Comparison of ENCODE assay signal across 13 cellular contexts in the genomic region with DNA sequence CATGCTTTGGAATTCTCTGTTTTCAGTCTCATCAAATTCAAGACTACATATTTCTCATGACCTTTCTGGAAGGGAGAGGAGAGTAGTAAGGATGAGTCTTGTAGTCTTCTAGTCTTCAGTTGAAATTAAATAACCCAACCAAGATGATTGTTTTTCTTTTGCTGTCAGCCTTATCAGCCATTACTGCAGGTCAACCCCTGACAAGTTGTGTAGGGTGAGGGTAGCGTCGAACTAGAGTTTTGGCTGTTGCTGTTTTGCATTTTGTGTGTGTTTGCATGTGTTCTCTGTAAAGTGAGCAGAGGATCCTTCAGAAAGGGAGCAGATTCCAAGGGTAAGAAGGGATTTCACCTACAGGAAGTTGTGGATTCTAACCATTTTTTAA. TPM values are rescaled to one million over a fixed set of nuclear protein-coding genes. Genes with fewer than 3 reads are reported as not detected.
A peak's percentile ranks its signal among the peaks of the same experiment; 100 is the strongest.
DNase-seq lines count a peak whose midpoint lies in the region; ATAC-seq lines count a peak whose summit lies in the region.
"Had no signal": no experiment of that assay in that cellular context is flagged by ENCODE, and none has a peak within 500 bp of the region (broad histone marks: within the 10 kb centered on the region; RNA-seq: fewer than 3 reads in every experiment).

No MANE protein-coding gene starts in this region.

- CTCF ChIA-PET in T-cell (lab: Charles Lee): no interaction called here

- no peak overlapping the region for H3K27ac Mint-ChIP-seq in activated CD4-positive, alpha-beta T cell treated with anti-CD3 and anti-CD28 coated beads, Interleukin-2, amount 10 ng/mL, durations not matched to agents 24 days and 14 days
- no peak overlapping the region for H3K27ac Mint-ChIP-seq in T-cell
- H3K27ac Mint-ChIP-seq: activated CD4-positive, alpha-beta memory T cell treated with anti-CD3 and anti-CD28 coated beads, Interleukin-2, amount 10 ng/mL, durations not matched to agents 7 days and 5 days had no signal

- ATAC-seq in T-cell (replicated peaks in 1 of 4) (peak; percentile 23 to 49 (median 27)), GM21515 (IDR thresholded peaks at IDR 0.05; ENCODE audit: unreplicated experiment) (no peak), GM18498 (IDR thresholded peaks at IDR 0.05; ENCODE audit: unreplicated experiment) (no peak)
- ATAC-seq: gastroesophageal sphincter had no signal

- POLR2A ChIA-PET in T-cell (lab: Charles Lee): interaction anchor here in 1 of 2 donors (0.7 kb wide), 1 partner anchor 11 kb away, joined by 5 read pairs; no protein-coding TSS in a partner anchor

- H3K27me3 ChIP-seq in thymus (ENCODE audit: control insufficient read depth, insufficient read depth): no peaks in the 10 kb centered on the region
- H3K27me3 ChIP-seq: gastroesophageal sphincter had no signal

- H3K4me1 Mint-ChIP-seq in activated CD4-positive, alpha-beta T cell treated with anti-CD3 and anti-CD28 coated beads, Interleukin-2, amount 10 ng/mL, durations not matched to agents 24 days and 14 days: peaks cover 34% of the 10 kb centered on the region
- peaks cover 28 to 34% (median 33%) of the 10 kb centered on the region in 3 donors for H3K4me1 Mint-ChIP-seq in T-cell

- no peak overlapping the region for H3K4me3 Mint-ChIP-seq in activated CD4-positive, alpha-beta T cell treated with anti-CD3 and anti-CD28 coated beads, Interleukin-2, amount 10 ng/mL, durations not matched to agents 24 days and 14 days
- no peak overlapping the region for H3K4me3 Mint-ChIP-seq in T-cell
- H3K4me3 Mint-ChIP-seq: activated CD4-positive, alpha-beta memory T cell treated with anti-CD3 and anti-CD28 coated beads, Interleukin-2, amount 10 ng/mL, durations not matched to agents 7 days and 5 days had no signal

- intact Hi-C loops in activated CD4-positive, alpha-beta T cell treated with anti-CD3 and anti-CD28 coated beads, Interleukin-2, amount 10 ng/mL, durations not matched to agents 24 days and 14 days (cut with micrococcal nuclease): loop anchor here (1.0 to 5.0 kb wide), 3 partner anchors 9 to 64 kb away; no protein-coding TSS in a partner anchor

- H3K27me3 Mint-ChIP-seq in activated CD4-positive, alpha-beta T cell treated with anti-CD3 and anti-CD28 coated beads, Interleukin-2, amount 10 ng/mL, durations not matched to agents 24 days and 14 days: no peaks in the 10 kb centered on the region
- no peaks in the 10 kb centered on the region for H3K27me3 Mint-ChIP-seq in T-cell
- H3K27me3 Mint-ChIP-seq: activated CD4-positive, alpha-beta memory T cell treated with anti-CD3 and anti-CD28 coated beads, Interleukin-2, amount 10 ng/mL, durations not matched to agents 7 days and 5 days had no signal

- H3K36me3 Mint-ChIP-seq in activated CD4-positive, alpha-beta T cell treated with anti-CD3 and anti-CD28 coated beads, Interleukin-2, amount 10 ng/mL, durations not matched to agents 24 days and 14 days (ENCODE audit: low read depth): peaks cover 21% of the 10 kb centered on the region
- peaks cover 13% of the 10 kb centered on the region for H3K36me3 Mint-ChIP-seq in T-cell

- H3K9me3 ChIP-seq in thymus (ENCODE audit: control insufficient read depth): no peaks in the 10 kb centered on the region
- H3K9me3 ChIP-seq: gastroesophageal sphincter had no signal

- DNase-seq in activated CD4-positive, alpha-beta T cell treated with anti-CD3 and anti-CD28 coated beads, Interleukin-2, amount 10 ng/mL, durations not matched to agents 24 days and 14 days: peak; percentile 69
- DNase-seq in activated CD4-positive, alpha-beta T cell treated with anti-CD3 and anti-CD28 coated beads for 48 hours: no peak
- DNase-seq in T-cell: no peak
- peak; percentile 63 for DNase-seq in kidney tubule cell (ENCODE audit: low spot score)
- no peak for DNase-seq in NCI-H510A (lab: John Stamatoyannopoulos, UW)
- DNase-seq: midbrain, NCI-H2081, SHP77 treated with DMSO at 0.1 percent for 48 hours had no signal

- H3K27ac ChIP-seq in thymus (ENCODE audit: low read depth): peak overlapping the region; percentile 82

- no peaks in the 10 kb centered on the region for H3K9me3 Mint-ChIP-seq in activated CD4-positive, alpha-beta T cell treated with anti-CD3 and anti-CD28 coated beads, Interleukin-2, amount 10 ng/mL, durations not matched to agents 24 days and 14 days
- H3K9me3 Mint-ChIP-seq in T-cell: no peaks in the 10 kb centered on the region
- H3K9me3 Mint-ChIP-seq: activated CD4-positive, alpha-beta memory T cell treated with anti-CD3 and anti-CD28 coated beads, Interleukin-2, amount 10 ng/mL, durations not matched to agents 7 days and 5 days had no signal

- peaks cover 9% of the 10 kb centered on the region for H3K4me1 ChIP-seq in thymus (ENCODE audit: control insufficient read depth, insufficient read depth, low read length)

- WGBS in thymus: 94% methylated on average over 2 of the region's 2 CpGs

- no peaks in the 10 kb centered on the region for H3K36me3 ChIP-seq in thymus (ENCODE audit: control insufficient read depth, insufficient read depth)
- H3K36me3 ChIP-seq: gastroesophageal sphincter had no signal

- no peak overlapping the region for H3K4me3 ChIP-seq in thymus (ENCODE audit: low read length)
- H3K4me3 ChIP-seq: gastroesophageal sphincter had no signal

RNA-seq across cellular contexts. Expression of a gene that starts 28.4 kb away (rescaled TPM):
- 26.4 and 29.4 TPM in 2 replicates for total RNA-seq in activated CD4-positive, alpha-beta T cell treated with anti-CD3 and anti-CD28 coated beads, Interleukin-2, amount 10 ng/mL, durations not matched to agents 24 days and 14 days
- 10 to 100 TPM; 27.5 to 46.0 (median 29.6) TPM for total RNA-seq in T-cell
- polyA plus RNA-seq in thymus: 8.9 TPM

Comparison
In these comparisons a context has a peak if more than half of its experiments do, and no peak if none do; other contexts are left out.
1. DNase-seq: peak in activated CD4-positive, alpha-beta T cell treated with anti-CD3 and anti-CD28 coated beads, Interleukin-2, amount 10 ng/mL, durations not matched to agents 24 days and 14 days (single experiment) and kidney tubule cell (single experiment); none in activated CD4-positive, alpha-beta T cell treated with anti-CD3 and anti-CD28 coated beads for 48 hours (single experiment), T-cell (0 of 34) and NCI-H510A (single experiment).
2. ATAC-seq: peak in T-cell (4 of 4); none in GM21515 (single experiment) and GM18498 (single experiment).